ENCODE assay signal across 1 cellular context in genomic region chr11:70343631-70344030, GRCh38.
TF ChIP-seq lines count a peak whose summit lies in the region.

No MANE protein-coding gene starts in this region.

TF ChIP-seq in H1, 55 proteins besides CTCF, POLR2A, EP300 and RAD21 (continued from another document):
- TF ChIP-seq ATF2 (IDR thresholded peaks at IDR 0.05; ENCODE audit: low read length) = no peak
